Comparison of ENCODE assay signal across 8 cellular contexts in genomic region chr2:241314933-241315182, GRCh38. TPM values are rescaled to one million over a fixed set of nuclear protein-coding genes. Genes with fewer than 3 reads are reported as not detected.
DNase-seq lines count a peak whose midpoint lies in the region; ATAC-seq and TF ChIP-seq lines count a peak whose summit lies in the region.

No MANE protein-coding gene starts in this region.

- H3K36me3 Mint-ChIP-seq in T-helper 2 cell treated with Interferon-gamma antibody and Interleukin-4, amounts not matched to agents 5 μg/mL and 100 μg/mL, for 36 hours (ENCODE audit: low read depth), result peaks cover 21% of the 10 kb centered on the region
- H3K36me3 Mint-ChIP-seq in activated CD8-positive, alpha-beta T cell treated with anti-CD3 and anti-CD28 coated beads for 36 hours (ENCODE audit: low read depth), result peaks cover 34% of the 10 kb centered on the region
- H3K36me3 Mint-ChIP-seq in immature natural killer cell, result peaks cover 0 to 2% (median 0%) of the 10 kb centered on the region in 3 donors

- no peaks in the 10 kb centered on the region for H3K27me3 Mint-ChIP-seq in T-helper 2 cell treated with Interferon-gamma antibody and Interleukin-4, amounts not matched to agents 5 μg/mL and 100 μg/mL, for 36 hours (ENCODE audit: low read depth)
- H3K27me3 Mint-ChIP-seq in activated CD8-positive, alpha-beta T cell treated with anti-CD3 and anti-CD28 coated beads for 36 hours, result no peaks in the 10 kb centered on the region
- H3K27me3 Mint-ChIP-seq in immature natural killer cell (ENCODE audit: low read depth in 3 of 3), result peaks cover 14 to 22% (median 15%) of the 10 kb centered on the region in 3 donors

- TF ChIP-seq CTCF in activated CD8-positive, alpha-beta T cell treated with anti-CD3 and anti-CD28 coated beads for 36 hours (IDR thresholded peaks at IDR 0.05), result no peak

- ATAC-seq in activated CD8-positive, alpha-beta T cell treated with anti-CD3 and anti-CD28 coated beads for 36 hours, result no peak
- no peak for ATAC-seq in HG03108 (IDR thresholded peaks at IDR 0.05; ENCODE audit: unreplicated experiment)

- POLR2A ChIA-PET in activated CD8-positive, alpha-beta T cell treated with anti-CD3 and anti-CD28 coated beads for 36 hours (lab: Charles Lee), result interaction anchor here (0.8 to 2.4 kb wide), 13 partner anchors 9 to 693 kb away, joined by 3 to 11 read pairs (median 5); partner anchors contain the start of gene ING5

- peak overlapping the region; percentile 99 for H3K27ac Mint-ChIP-seq in T-helper 2 cell treated with Interferon-gamma antibody and Interleukin-4, amounts not matched to agents 5 μg/mL and 100 μg/mL, for 36 hours
- H3K27ac Mint-ChIP-seq in activated CD8-positive, alpha-beta T cell treated with anti-CD3 and anti-CD28 coated beads for 36 hours, result peak overlapping the region; percentile 93
- peak overlapping the region in 5 of 6 donors; percentile 93 to 100 (median 97) for H3K27ac Mint-ChIP-seq in immature natural killer cell

- no peaks in the 10 kb centered on the region for H3K9me3 Mint-ChIP-seq in T-helper 2 cell treated with Interferon-gamma antibody and Interleukin-4, amounts not matched to agents 5 μg/mL and 100 μg/mL, for 36 hours
- no peaks in the 10 kb centered on the region for H3K9me3 Mint-ChIP-seq in activated CD8-positive, alpha-beta T cell treated with anti-CD3 and anti-CD28 coated beads for 36 hours
- H3K9me3 Mint-ChIP-seq in immature natural killer cell, result no peaks in the 10 kb centered on the region

- CTCF ChIA-PET in activated CD8-positive, alpha-beta T cell treated with anti-CD3 and anti-CD28 coated beads for 36 hours (lab: Charles Lee), result interaction anchor here (0.8 to 1.4 kb wide), 3 partner anchors 12 to 386 kb away, joined by 3 to 7 read pairs (median 4); no protein-coding TSS in a partner anchor

- intact Hi-C loops in activated CD8-positive, alpha-beta T cell treated with anti-CD3 and anti-CD28 coated beads for 36 hours (cut with micrococcal nuclease), result no loop called here

- no peak for DNase-seq in T-helper 2 cell treated with Interferon-gamma antibody and Interleukin-4, amounts not matched to agents 5 μg/mL and 100 μg/mL, for 36 hours (ENCODE audit: low spot score)
- DNase-seq in T-helper 2 cell (no peak), immature natural killer cell (no peak), NCI-H2029 (lab: John Stamatoyannopoulos, UW) (no peak), MV-4-11 (lab: John Stamatoyannopoulos, UW) (no peak)
- DNase-seq in activated CD8-positive, alpha-beta T cell treated with anti-CD3 and anti-CD28 coated beads for 36 hours, result no peak

- peaks cover 53% of the 10 kb centered on the region for H3K4me1 Mint-ChIP-seq in T-helper 2 cell treated with Interferon-gamma antibody and Interleukin-4, amounts not matched to agents 5 μg/mL and 100 μg/mL, for 36 hours (ENCODE audit: low read depth)
- peaks cover 65% of the 10 kb centered on the region for H3K4me1 Mint-ChIP-seq in activated CD8-positive, alpha-beta T cell treated with anti-CD3 and anti-CD28 coated beads for 36 hours (ENCODE audit: low read depth)
- H3K4me1 Mint-ChIP-seq in immature natural killer cell, result peaks cover 65 to 73% of the 10 kb centered on the region in 2 donors

- peak overlapping the region; percentile 96 for H3K27ac ChIP-seq in temporal lobe (ENCODE audit: low read depth, low read length)

- peak overlapping the region; percentile 96 for H3K4me3 Mint-ChIP-seq in T-helper 2 cell treated with Interferon-gamma antibody and Interleukin-4, amounts not matched to agents 5 μg/mL and 100 μg/mL, for 36 hours
- H3K4me3 Mint-ChIP-seq in activated CD8-positive, alpha-beta T cell treated with anti-CD3 and anti-CD28 coated beads for 36 hours, result peak overlapping the region; percentile 99
- H3K4me3 Mint-ChIP-seq in immature natural killer cell, result peak overlapping the region; percentile 85 to 100 (median 98)

RNA-seq across cellular contexts. Expression of gene HDLBP, which starts 0.6 kb away (rescaled TPM):
- 100 to 1,000 TPM; 259 to 266 TPM for total RNA-seq in activated CD8-positive, alpha-beta T cell treated with anti-CD3 and anti-CD28 coated beads for 36 hours
- 10 to 100 TPM; 20.4 to 71.7 (median 31.5) TPM for polyA plus RNA-seq in immature natural killer cell
- 122 TPM for total RNA-seq in temporal lobe

RNA-seq across cellular contexts. Expression of gene SEPTIN2, which starts 0.9 kb away (rescaled TPM):
- total RNA-seq in activated CD8-positive, alpha-beta T cell treated with anti-CD3 and anti-CD28 coated beads for 36 hours, result 100 to 1,000 TPM; 210 to 211 TPM
- polyA plus RNA-seq in immature natural killer cell, result 100 to 1,000 TPM; 204 to 249 (median 207) TPM
- total RNA-seq in temporal lobe, result 202 TPM

RNA-seq across cellular contexts. Expression of gene FARP2, which starts 41.2 kb away (rescaled TPM):
- total RNA-seq in activated CD8-positive, alpha-beta T cell treated with anti-CD3 and anti-CD28 coated beads for 36 hours, result 10 to 100 TPM; 31.9 to 32.8 TPM
- polyA plus RNA-seq in immature natural killer cell, result 1 to 10 TPM; 5.3 to 8.3 (median 8.2) TPM
- 23.1 TPM for total RNA-seq in temporal lobe
